Comparison of ENCODE assay signal across 12 cellular contexts in genomic region chr16:23705517-23705902, GRCh38. TPM values are rescaled to one million over a fixed set of nuclear protein-coding genes. Genes with fewer than 3 reads are reported as not detected.
"Had no signal": no experiment of that assay in that cellular context is flagged by ENCODE, and none has a peak within 500 bp of the region (broad histone marks: within the 10 kb centered on the region; RNA-seq: fewer than 3 reads in every experiment).

No MANE protein-coding gene starts in this region.

- ATAC-seq: GM23338 had no signal

- H3K4me3 ChIP-seq: GM23338 had no signal

- DNase-seq: H9, HCEC 1CT, HFFc6, IMR-90, Karpas-422, KBM-7 had no signal

- H3K4me2 ChIP-seq: GM23338, KMS-11 had no signal

- FAIRE-seq: H1, H54 had no signal

- H2AFZ ChIP-seq: GM23338 had no signal

- H3K27ac ChIP-seq: HL-60, KMS-11 had no signal

- H3K9ac ChIP-seq: KMS-11 had no signal

RNA-seq across cellular contexts. Expression of gene ERN2, which starts 7.5 kb away (rescaled TPM):
- total RNA-seq: HFFc6, HT1080 had no signal

RNA-seq across cellular contexts. Expression of gene CHP2, which starts 49.3 kb away (rescaled TPM):
- total RNA-seq: HFFc6, HT1080, IMR-90 had no signal
- polyA plus RNA-seq: IMR-90 had no signal
